9 cellular contexts compared by ENCODE assay signal in genomic region chr7:38463277-38464224, GRCh38.
DNase-seq lines count a peak whose midpoint lies in the region; ATAC-seq and TF ChIP-seq lines count a peak whose summit lies in the region.
"Had no signal": no experiment of that assay in that cellular context is flagged by ENCODE, and none has a peak within 500 bp of the region (broad histone marks: within the 10 kb centered on the region; RNA-seq: fewer than 3 reads in every experiment).

No MANE protein-coding gene starts in this region.

- no peaks in the 10 kb centered on the region for H3K27me3 ChIP-seq in RWPE2 (ENCODE audit: insufficient read depth, poor library complexity, severe bottlenecking)
- H3K27me3 ChIP-seq: tibial artery had no signal

- H3K36me3 Mint-ChIP-seq in activated naive CD4-positive, alpha-beta T cell treated with anti-CD3 and anti-CD28 coated beads, Interleukin-2, amount 50 U/mL, for 24 hours: peaks cover 2% of the 10 kb centered on the region
- H3K36me3 Mint-ChIP-seq in endothelial cell (ENCODE audit: low read depth, unreplicated experiment): no peaks in the 10 kb centered on the region

- H3K9me3 ChIP-seq in RWPE2 (ENCODE audit: severe bottlenecking): no peaks in the 10 kb centered on the region
- H3K9me3 ChIP-seq: tibial artery had no signal

- H3K4me3 Mint-ChIP-seq in activated naive CD4-positive, alpha-beta T cell treated with anti-CD3 and anti-CD28 coated beads, Interleukin-2, amount 50 U/mL, for 24 hours: peak overlapping the region; percentile 37
- no peak overlapping the region for H3K4me3 Mint-ChIP-seq in endothelial cell (ENCODE audit: unreplicated experiment)

- peaks cover 20% of the 10 kb centered on the region for H3K4me1 Mint-ChIP-seq in activated naive CD4-positive, alpha-beta T cell treated with anti-CD3 and anti-CD28 coated beads, Interleukin-2, amount 50 U/mL, for 24 hours
- no peaks in the 10 kb centered on the region for H3K4me1 Mint-ChIP-seq in endothelial cell (ENCODE audit: unreplicated experiment)

- no peak overlapping the region for H3K4me3 ChIP-seq in RWPE2 (ENCODE audit: severe bottlenecking)
- H3K4me3 ChIP-seq: tibial artery had no signal

- H3K9me3 Mint-ChIP-seq in activated naive CD4-positive, alpha-beta T cell treated with anti-CD3 and anti-CD28 coated beads, Interleukin-2, amount 50 U/mL, for 24 hours: no peaks in the 10 kb centered on the region
- H3K9me3 Mint-ChIP-seq in endothelial cell (ENCODE audit: unreplicated experiment): no peaks in the 10 kb centered on the region

- DNase-seq in RWPE2 (ENCODE audit: low spot score) (no peak), mucosa of gallbladder (ENCODE audit: low spot score) (peak; percentile 23), stromal cell of bone marrow (ENCODE audit: low read depth) (peak; percentile 42), endothelial cell (ENCODE audit: low spot score) (no peak), HK-2 (ENCODE audit: unreplicated experiment) (no peak)

- no peak overlapping the region for H3K27ac ChIP-seq in RWPE2 (ENCODE audit: poor library complexity, severe bottlenecking)
- H3K27ac ChIP-seq: tibial artery had no signal

- H3K4me1 ChIP-seq in RWPE2 (ENCODE audit: insufficient read depth, poor library complexity, severe bottlenecking): peaks cover 3% of the 10 kb centered on the region

- H3K27me3 Mint-ChIP-seq in activated naive CD4-positive, alpha-beta T cell treated with anti-CD3 and anti-CD28 coated beads, Interleukin-2, amount 50 U/mL, for 24 hours: no peaks in the 10 kb centered on the region
- H3K27me3 Mint-ChIP-seq in endothelial cell (ENCODE audit: unreplicated experiment): no peaks in the 10 kb centered on the region

- H3K27ac Mint-ChIP-seq in activated naive CD4-positive, alpha-beta T cell treated with anti-CD3 and anti-CD28 coated beads, Interleukin-2, amount 50 U/mL, for 24 hours: peak overlapping the region; percentile 82
- H3K27ac Mint-ChIP-seq in endothelial cell (ENCODE audit: unreplicated experiment): no peak overlapping the region

- ATAC-seq in GM18861 (IDR thresholded peaks at IDR 0.05; ENCODE audit: unreplicated experiment): peak; percentile 95
- peak; percentile 90 for ATAC-seq in HG02938 (IDR thresholded peaks at IDR 0.05; ENCODE audit: unreplicated experiment)
- peak; percentile 41; the same call in 1 of the 3 replicates for ATAC-seq in RWPE2 (ENCODE audit: low read depth)

- no peaks in the 10 kb centered on the region for H3K36me3 ChIP-seq in RWPE2 (ENCODE audit: low read depth)

- TF ChIP-seq CTCF in RWPE2 (IDR thresholded peaks at IDR 0.05; ENCODE audit: poor library complexity, severe bottlenecking) (no peak), endothelial cell (IDR thresholded peaks at IDR 0.05; ENCODE audit: unreplicated experiment) (no peak)

Comparison
In these comparisons a context has a peak if more than half of its experiments do, and no peak if none do; other contexts are left out.
1. ATAC-seq: peak in every context shown above with its lines; median percentile 95 in GM18861; 90 in HG02938; 41 in RWPE2.
2. DNase-seq: peak in mucosa of gallbladder (single experiment) and stromal cell of bone marrow (single experiment); none in RWPE2 (single experiment), endothelial cell (single experiment) and HK-2 (single experiment).